ENCODE assay signal across 3 cellular contexts in the genomic region with DNA sequence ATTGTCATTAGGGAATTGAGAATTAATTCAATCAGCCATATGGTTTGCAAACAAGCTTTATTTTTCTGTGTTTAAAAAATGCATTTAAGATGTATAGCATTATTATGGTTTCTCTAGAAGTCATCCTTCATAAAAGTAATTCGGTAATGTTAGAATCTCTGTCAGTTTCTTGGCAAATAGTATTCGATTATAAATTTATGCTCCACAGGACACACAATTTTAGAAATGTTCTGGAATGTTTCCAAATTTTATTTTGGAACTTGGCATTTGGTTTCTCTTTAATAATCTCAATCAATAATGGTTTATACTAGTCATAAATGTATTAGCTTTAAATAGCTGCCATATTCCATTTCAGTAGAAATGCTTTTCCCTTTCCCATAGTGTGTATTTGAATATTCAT.
"Had no signal": no experiment of that assay in that cellular context is flagged by ENCODE, and none has a peak within 500 bp of the region (broad histone marks: within the 10 kb centered on the region; RNA-seq: fewer than 3 reads in every experiment).

No MANE protein-coding gene starts in this region.

- DNase-seq: GDM1, GF-D8 had no signal

- ATAC-seq: GM12878 had no signal

- H3K4me3 ChIP-seq: GM12878 had no signal
